ENCODE assay signal across 11 cellular contexts in the genomic region with DNA sequence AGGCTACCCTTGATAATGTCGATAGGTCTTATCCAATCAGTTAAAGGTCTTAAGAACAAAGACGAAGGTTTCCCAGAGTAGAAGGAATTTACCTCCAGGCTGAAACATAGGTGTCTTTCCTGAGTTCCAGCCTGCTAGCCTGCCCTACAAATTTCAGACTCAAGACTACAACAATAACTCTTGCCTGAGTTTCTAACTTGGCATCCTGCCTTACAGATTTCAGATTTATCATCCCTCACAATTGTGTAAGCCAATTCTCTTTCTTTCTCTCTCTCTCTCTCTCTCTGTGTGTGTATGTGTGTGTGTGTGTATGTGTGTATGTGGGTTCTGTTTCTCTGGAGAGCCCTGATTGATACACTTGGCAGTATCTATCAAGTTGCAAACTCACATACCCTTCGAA.
DNase-seq lines count a peak whose midpoint lies in the region; ATAC-seq and TF ChIP-seq lines count a peak whose summit lies in the region.
"Had no signal": no experiment of that assay in that cellular context is flagged by ENCODE, and none has a peak within 500 bp of the region (broad histone marks: within the 10 kb centered on the region; RNA-seq: fewer than 3 reads in every experiment).

No MANE protein-coding gene starts in this region.

- no peak overlapping the region for H3K4me3 ChIP-seq in fibroblast of pulmonary artery (replicated peaks; ENCODE audit: low read depth, low read length)
- no peak overlapping the region for H3K4me3 ChIP-seq in parathyroid adenoma (ENCODE audit: low read depth, low read length)
- H3K4me3 ChIP-seq: HAP-1 had no signal

- peaks cover 3% of the 10 kb centered on the region for H3K9me3 ChIP-seq in parathyroid adenoma (ENCODE audit: control insufficient read depth, low read length)
- H3K9me3 ChIP-seq: HAP-1 had no signal

- H3K79me2 ChIP-seq in parathyroid adenoma, result peaks cover 3% of the 10 kb centered on the region

- DNase-seq in ELF-1 (ENCODE audit: low read depth, low spot score) (peak; percentile 46), amniotic epithelial cell (ENCODE audit: low read depth) (peak; percentile 61), fibroblast of pulmonary artery (ENCODE audit: low read depth) (peak; percentile 73), epidermal melanocyte (ENCODE audit: insufficient read length, low spot score) (no peak), CD1c-positive myeloid dendritic cell (ENCODE audit: extremely low spot score) (no peak)
- DNase-seq: NCI-H2081 treated with DMSO at 0.1 percent for 48 hours, NCI-H446 treated with DMSO at 0.1 percent for 48 hours had no signal

- TF ChIP-seq CTCF in fibroblast of pulmonary artery (IDR thresholded peaks at IDR 0.05; ENCODE audit: low read length, missing control alignments) (no peak), parathyroid adenoma (IDR thresholded peaks at IDR 0.05) (no peak)

- H3K27me3 ChIP-seq in parathyroid adenoma (ENCODE audit: control insufficient read depth, insufficient read depth, low read length), result no peaks in the 10 kb centered on the region

- no peak overlapping the region for H3K4me2 ChIP-seq in parathyroid adenoma (ENCODE audit: low read length)

- no peaks in the 10 kb centered on the region for H3K36me3 ChIP-seq in parathyroid adenoma (ENCODE audit: control insufficient read depth, insufficient read depth, low read length)
- H3K36me3 ChIP-seq: HAP-1 had no signal

- H3K4me1 ChIP-seq in parathyroid adenoma, result peaks cover 32% of the 10 kb centered on the region
- H3K4me1 ChIP-seq: HAP-1 had no signal

- H3K27ac ChIP-seq in parathyroid adenoma, result peak overlapping the region; percentile 10
- H3K27ac ChIP-seq: C4-2B had no signal

- H2AFZ ChIP-seq in parathyroid adenoma, result no peak overlapping the region

- no peak overlapping the region for H3K9ac ChIP-seq in parathyroid adenoma

- no peak for ATAC-seq in GM18909 (IDR thresholded peaks at IDR 0.05; ENCODE audit: poor library complexity, unreplicated experiment)

Comparison
In these comparisons a context has a peak if more than half of its experiments do, and no peak if none do; other contexts are left out.
1. DNase-seq: peak in ELF-1 (single experiment), amniotic epithelial cell (single experiment) and fibroblast of pulmonary artery (single experiment); none in epidermal melanocyte (single experiment) and CD1c-positive myeloid dendritic cell (single experiment).